In the genomic region with DNA sequence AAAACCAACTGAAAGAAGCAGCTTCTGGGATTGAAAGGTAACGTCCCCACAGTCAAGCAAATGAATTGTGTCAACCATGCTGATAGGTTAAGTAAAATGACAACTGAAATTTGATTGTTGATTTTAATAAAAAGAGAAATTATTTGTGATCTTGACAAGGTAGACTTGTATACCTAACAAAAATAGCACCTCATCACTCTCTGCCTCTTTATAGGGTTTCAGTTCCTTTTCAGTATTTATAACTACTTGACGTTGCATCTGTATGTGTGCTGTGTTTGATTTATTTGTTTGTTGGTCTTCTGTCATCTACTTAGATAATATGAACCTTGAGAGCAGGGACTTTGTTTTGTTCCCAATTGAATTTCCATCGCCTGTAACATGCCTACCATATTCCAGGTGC, we compare ENCODE assay signal across 1 cellular context.
A peak's percentile ranks its signal among the peaks of the same experiment; 100 is the strongest.
TF ChIP-seq lines count a peak whose summit lies in the region.

No MANE protein-coding gene starts in this region.

TF ChIP-seq in GM12878, 131 proteins besides CTCF, POLR2A, EP300 and RAD21 (continues in another document):
- TF ChIP-seq USF1 (IDR thresholded peaks at IDR 0.05; ENCODE audit: borderline replicate concordance, extremely low read length, insufficient read depth, low read depth, low read length) (no peak), CREM (IDR thresholded peaks at IDR 0.05; ENCODE audit: low read depth) (peak; percentile 43; the same call in 1 of the 2 replicates), TAF1 (IDR thresholded peaks at IDR 0.05; ENCODE audit: borderline replicate concordance, low read depth, low read length) (no peak), ZNF622 (IDR thresholded peaks at IDR 0.05) (no peak), SRF (IDR thresholded peaks at IDR 0.05; ENCODE audit: low read depth in 2 of 2, low read length in 2 of 2) (no peak), SUPT20H (IDR thresholded peaks at IDR 0.05; ENCODE audit: borderline replicate concordance, control insufficient read depth, low read depth, low read length) (no peak), ESRRA (IDR thresholded peaks at IDR 0.05; ENCODE audit: low read length) (no peak), ASH2L (IDR thresholded peaks at IDR 0.05; ENCODE audit: borderline replicate concordance, low read depth) (no peak), CUX1 (IDR thresholded peaks at IDR 0.05; ENCODE audit: insufficient replicate concordance, low read depth, low read length) (no peak), ELK1 (IDR thresholded peaks at IDR 0.05; ENCODE audit: low read depth, low read length) (no peak), POLR2AphosphoS5 (IDR thresholded peaks at IDR 0.05; ENCODE audit: low read length) (no peak), TBL1XR1 (IDR thresholded peaks at IDR 0.05; ENCODE audit: low read depth, low read length) (peak; percentile 62; the same call in 1 of the 2 replicates), CBFB (IDR thresholded peaks at IDR 0.05; ENCODE audit: low read depth) (no peak), REST (IDR thresholded peaks at IDR 0.05; ENCODE audit: low read depth, low read length) (no peak), CBX5 (IDR thresholded peaks at IDR 0.05; ENCODE audit: low read depth) (peak; percentile 83), SIX5 (IDR thresholded peaks at IDR 0.05; ENCODE audit: low read depth, low read length, severe bottlenecking) (no peak), TCF12 (IDR thresholded peaks at IDR 0.05; ENCODE audit: low read depth, low read length) (no peak), CHD4 (IDR thresholded peaks at IDR 0.05) (no peak), JUND (IDR thresholded peaks at IDR 0.05; ENCODE audit: low read depth, low read length) (no peak), ZZZ3 (IDR thresholded peaks at IDR 0.05; ENCODE audit: control insufficient read depth, insufficient read length, low read depth) (no peak), ETV6 (conservative IDR thresholded peaks at IDR 0.05 in 1 of 2, IDR thresholded peaks at IDR 0.05 in 1 of 2; ENCODE audit: borderline replicate concordance in 1 of 2, low read depth in 1 of 2) (no peak), YY1 (IDR thresholded peaks at IDR 0.05; ENCODE audit: low read depth, low read length) (no peak), NR2C1 (IDR thresholded peaks at IDR 0.05) (no peak), NR2F1 (conservative IDR thresholded peaks at IDR 0.05) (no peak), HDAC2 (IDR thresholded peaks at IDR 0.05) (no peak), ZNF24 (IDR thresholded peaks at IDR 0.05) (no peak), ZNF384 (IDR thresholded peaks at IDR 0.05; ENCODE audit: borderline replicate concordance, low read depth, low read length) (no peak), ATF2 (IDR thresholded peaks at IDR 0.05; ENCODE audit: low read length) (peak; percentile 75), KLF5 (IDR thresholded peaks at IDR 0.05; ENCODE audit: partially characterized antibody) (no peak), SMAD5 (IDR thresholded peaks at IDR 0.05; ENCODE audit: low read depth) (no peak), NBN (IDR thresholded peaks at IDR 0.05) (0 out of 2 replicates have a peak, but pooled peaks have one; percentile 18), DPF2 (IDR thresholded peaks at IDR 0.05) (peak; percentile 84), NFYA (IDR thresholded peaks at IDR 0.05; ENCODE audit: borderline replicate concordance, low read depth, low read length) (no peak), GABPA (IDR thresholded peaks at IDR 0.05; ENCODE audit: low read depth) (no peak), ZNF592 (IDR thresholded peaks at IDR 0.05) (no peak)
- TF ChIP-seq, protein P1, sequence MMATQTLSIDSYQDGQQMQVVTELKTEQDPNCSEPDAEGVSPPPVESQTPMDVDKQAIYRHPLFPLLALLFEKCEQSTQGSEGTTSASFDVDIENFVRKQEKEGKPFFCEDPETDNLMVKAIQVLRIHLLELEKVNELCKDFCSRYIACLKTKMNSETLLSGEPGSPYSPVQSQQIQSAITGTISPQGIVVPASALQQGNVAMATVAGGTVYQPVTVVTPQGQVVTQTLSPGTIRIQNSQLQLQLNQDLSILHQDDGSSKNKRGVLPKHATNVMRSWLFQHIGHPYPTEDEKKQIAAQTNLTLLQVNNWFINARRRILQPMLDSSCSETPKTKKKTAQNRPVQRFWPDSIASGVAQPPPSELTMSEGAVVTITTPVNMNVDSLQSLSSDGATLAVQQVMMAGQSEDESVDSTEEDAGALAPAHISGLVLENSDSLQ (IDR thresholded peaks at IDR 0.05): peak; percentile 70
- TF ChIP-seq, protein P2, sequence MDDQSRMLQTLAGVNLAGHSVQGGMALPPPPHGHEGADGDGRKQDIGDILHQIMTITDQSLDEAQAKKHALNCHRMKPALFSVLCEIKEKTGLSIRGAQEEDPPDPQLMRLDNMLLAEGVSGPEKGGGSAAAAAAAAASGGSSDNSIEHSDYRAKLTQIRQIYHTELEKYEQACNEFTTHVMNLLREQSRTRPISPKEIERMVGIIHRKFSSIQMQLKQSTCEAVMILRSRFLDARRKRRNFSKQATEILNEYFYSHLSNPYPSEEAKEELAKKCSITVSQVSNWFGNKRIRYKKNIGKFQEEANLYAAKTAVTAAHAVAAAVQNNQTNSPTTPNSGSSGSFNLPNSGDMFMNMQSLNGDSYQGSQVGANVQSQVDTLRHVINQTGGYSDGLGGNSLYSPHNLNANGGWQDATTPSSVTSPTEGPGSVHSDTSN (IDR thresholded peaks at IDR 0.05; ENCODE audit: insufficient replicate concordance, low read depth, low read length): peak; percentile 33
- TF ChIP-seq, protein P3, sequence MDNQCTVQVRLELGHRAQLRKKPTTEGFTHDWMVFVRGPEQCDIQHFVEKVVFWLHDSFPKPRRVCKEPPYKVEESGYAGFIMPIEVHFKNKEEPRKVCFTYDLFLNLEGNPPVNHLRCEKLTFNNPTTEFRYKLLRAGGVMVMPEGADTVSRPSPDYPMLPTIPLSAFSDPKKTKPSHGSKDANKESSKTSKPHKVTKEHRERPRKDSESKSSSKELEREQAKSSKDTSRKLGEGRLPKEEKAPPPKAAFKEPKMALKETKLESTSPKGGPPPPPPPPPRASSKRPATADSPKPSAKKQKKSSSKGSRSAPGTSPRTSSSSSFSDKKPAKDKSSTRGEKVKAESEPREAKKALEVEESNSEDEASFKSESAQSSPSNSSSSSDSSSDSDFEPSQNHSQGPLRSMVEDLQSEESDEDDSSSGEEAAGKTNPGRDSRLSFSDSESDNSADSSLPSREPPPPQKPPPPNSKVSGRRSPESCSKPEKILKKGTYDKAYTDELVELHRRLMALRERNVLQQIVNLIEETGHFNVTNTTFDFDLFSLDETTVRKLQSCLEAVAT (IDR thresholded peaks at IDR 0.05): no peak
